Comparison of ENCODE assay signal across 5 cellular contexts in genomic region chr15:64814283-64814682, GRCh38. TPM values are rescaled to one million over a fixed set of nuclear protein-coding genes. Genes with fewer than 3 reads are reported as not detected.
"Had no signal": no experiment of that assay in that cellular context is flagged by ENCODE, and none has a peak within 500 bp of the region (broad histone marks: within the 10 kb centered on the region; RNA-seq: fewer than 3 reads in every experiment).

No MANE protein-coding gene starts in this region.

RNA-seq across cellular contexts. Expression of gene PIF1, which starts 11.2 kb away (rescaled TPM):
- polyA plus RNA-seq: naive thymus-derived CD4-positive, alpha-beta T cell had no signal

RNA-seq across cellular contexts. Expression of gene RBPMS2, which starts 38.9 kb away (rescaled TPM):
- total RNA-seq: naive thymus-derived CD8-positive, alpha-beta T cell; occipital lobe; osteoblast had no signal
- polyA plus RNA-seq: naive thymus-derived CD4-positive, alpha-beta T cell; naive thymus-derived CD8-positive, alpha-beta T cell; neural cell had no signal
